Comparison of ENCODE assay signal across 8 cellular contexts in genomic region chr4:118351851-118352827, GRCh38. TPM values are rescaled to one million over a fixed set of nuclear protein-coding genes. Genes with fewer than 3 reads are reported as not detected.
A peak's percentile ranks its signal among the peaks of the same experiment; 100 is the strongest.
DNase-seq lines count a peak whose midpoint lies in the region; ATAC-seq and TF ChIP-seq lines count a peak whose summit lies in the region.

No MANE protein-coding gene starts in this region.

- no peak overlapping the region for H3K4ac ChIP-seq in mesendoderm (ENCODE audit: low read depth, low read length)

- no peak for TF ChIP-seq POLR2A in vagina (IDR thresholded peaks at IDR 0.05)

- intact Hi-C loops in vagina (cut with DNase I), result no loop called here

- H4K8ac ChIP-seq in mesendoderm (ENCODE audit: low read depth, low read length), result no peak overlapping the region

- no peaks in the 10 kb centered on the region for H3K79me1 ChIP-seq in mesendoderm (ENCODE audit: low read length)

- H3K18ac ChIP-seq in mesendoderm (ENCODE audit: low read length), result peak overlapping the region; percentile 42

- peak overlapping the region; percentile 80 for H3K56ac ChIP-seq in mesendoderm (ENCODE audit: low read length)

- POLR2A ChIA-PET in RWPE1 (lab: Yijun Ruan, JAX; ENCODE audit: low non-redundant PET), result no interaction called here

- no peaks in the 10 kb centered on the region for H3K79me2 ChIP-seq in mesendoderm (ENCODE audit: control insufficient read depth, insufficient read depth, low read length)

- peak overlapping the region; percentile 32 for H3K9ac ChIP-seq in mesendoderm (ENCODE audit: low read length)

- WGBS in ectodermal cell, 2 experiments, result 4 to 5% methylated on average over 82 of the region's 82 CpGs
- no CpG with 5 or more reads among the region's 82 CpGs for WGBS in mesendoderm (ENCODE audit: extremely low coverage, insufficient coverage, low lambda C conversion rate)

- peak overlapping the region; percentile 78 for H3K4me3 ChIP-seq in BE2C (ENCODE audit: low read depth, low read length)
- H3K4me3 ChIP-seq in ectodermal cell (ENCODE audit: insufficient read depth, low read depth, low read length), result peak overlapping the region; percentile 52
- H3K4me3 ChIP-seq in mesendoderm (ENCODE audit: low read length), result peak overlapping the region; percentile 7
- H3K4me3 ChIP-seq in vagina, result peak overlapping the region; percentile 44 to 63

- DNase-seq in BE2C, result peak; percentile 74
- peak; percentile 7 for DNase-seq in RWPE1 (ENCODE audit: low spot score)
- DNase-seq in mesendoderm, result peak; percentile 72
- no peak for DNase-seq in vagina (ENCODE audit: extremely low spot score in 2 of 2)
- DNase-seq in NK-92 treated with Interleukin-12 subunit alpha and Interleukin-12 subunit beta, amount 100 ng/mL, for 24 hours (lab: John Stamatoyannopoulos, UW), result no peak

- no peak overlapping the region for H4K5ac ChIP-seq in mesendoderm (ENCODE audit: low read length)

- H3K27ac ChIP-seq in RWPE1 (no peak overlapping the region), ectodermal cell (ENCODE audit: insufficient read depth, low read depth, low read length, poor library complexity, severe bottlenecking) (no peak overlapping the region), mesendoderm (ENCODE audit: low read depth, low read length) (no peak overlapping the region), vagina (peak overlapping the region; percentile 79)

- H2AK5ac ChIP-seq in mesendoderm (ENCODE audit: low read length), result no peak overlapping the region

- ATAC-seq in GM19035 (IDR thresholded peaks at IDR 0.05; ENCODE audit: unreplicated experiment), result peak; percentile 23
- ATAC-seq in HG03108 (IDR thresholded peaks at IDR 0.05; ENCODE audit: unreplicated experiment), result peak; percentile 11

- H3K4me1 ChIP-seq in BE2C (no peaks in the 10 kb centered on the region; the same call in 1 of the 2 replicates), ectodermal cell (ENCODE audit: control insufficient read depth, insufficient read depth, low read length) (no peaks in the 10 kb centered on the region), mesendoderm (ENCODE audit: control insufficient read depth, low read depth, low read length) (no peaks in the 10 kb centered on the region), vagina (peaks cover 14% of the 10 kb centered on the region)

- H3K27me3 ChIP-seq in BE2C (no peaks in the 10 kb centered on the region), ectodermal cell (ENCODE audit: control insufficient read depth, insufficient read depth, low read length, poor library complexity, severe bottlenecking) (peaks cover 44% of the 10 kb centered on the region), mesendoderm (ENCODE audit: insufficient read depth, low read length, poor library complexity) (no peaks in the 10 kb centered on the region), vagina (no peaks in the 10 kb centered on the region)

- H3K23ac ChIP-seq in mesendoderm (ENCODE audit: low read length), result peak overlapping the region; percentile 34

- H2BK15ac ChIP-seq in mesendoderm (replicated peaks; ENCODE audit: low read depth), result no peak overlapping the region

- no peak overlapping the region for H2BK5ac ChIP-seq in mesendoderm (ENCODE audit: low read length)

- H3K4me2 ChIP-seq in mesendoderm (ENCODE audit: low read length), result peak overlapping the region; percentile 23

- H3K9me3 ChIP-seq in BE2C (no peaks in the 10 kb centered on the region), ectodermal cell (ENCODE audit: control insufficient read depth, low read length) (no peaks in the 10 kb centered on the region), vagina (no peaks in the 10 kb centered on the region)

- H2BK120ac ChIP-seq in mesendoderm (ENCODE audit: low read depth, low read length), result peak overlapping the region; percentile 33

- H3K36me3 ChIP-seq in BE2C (no peaks in the 10 kb centered on the region; the same call in 1 of the 2 replicates), ectodermal cell (ENCODE audit: control insufficient read depth, insufficient read depth, low read length) (no peaks in the 10 kb centered on the region), mesendoderm (ENCODE audit: control insufficient read depth, insufficient read depth, low read length) (no peaks in the 10 kb centered on the region), vagina (no peaks in the 10 kb centered on the region)

- CTCF ChIA-PET in RWPE1 (lab: Yijun Ruan, JAX), result interaction anchor here (0.6 to 1.8 kb wide), 11 partner anchors 10 to 72 kb away, joined by 3 to 11 read pairs (median 3); no protein-coding TSS in a partner anchor

- TF ChIP-seq CTCF in BE2C (IDR thresholded peaks at IDR 0.05; ENCODE audit: low read depth, low read length), result no peak
- TF ChIP-seq CTCF in RWPE1 (conservative IDR thresholded peaks at IDR 0.05; ENCODE audit: low read depth), result no peak
- TF ChIP-seq CTCF in vagina (IDR thresholded peaks at IDR 0.05), result no peak

RNA-seq across cellular contexts. Expression of gene PRSS12, which starts 0.7 kb away (rescaled TPM):
- polyA plus RNA-seq in BE2C (2012; ENCODE audit: insufficient read depth, insufficient read length, low read depth), result 22.6 TPM
- 1.5 TPM for polyA plus RNA-seq in ectodermal cell (2013, experiment 1 of 4)
- 1.6 TPM for polyA plus RNA-seq in ectodermal cell (2013, experiment 2 of 4)
- 1.9 TPM for polyA plus RNA-seq in ectodermal cell (2013, experiment 3 of 4)
- 2.6 TPM for polyA plus RNA-seq in ectodermal cell (2013, experiment 4 of 4)
- 2.9 TPM for polyA plus RNA-seq in mesendoderm (2013, experiment 1 of 2)
- polyA plus RNA-seq in mesendoderm (2013, experiment 2 of 2), result 3.2 TPM
- total RNA-seq in vagina, result 15.0 TPM

Comparison
In these comparisons a context has a peak if more than half of its experiments do, and no peak if none do; other contexts are left out.
1. DNase-seq: peak in BE2C (single experiment), RWPE1 (single experiment) and mesendoderm (single experiment); none in vagina (0 of 2) and NK-92 treated with Interleukin-12 subunit alpha and Interleukin-12 subunit beta, amount 100 ng/mL, for 24 hours (single experiment).
2. H3K4me3 ChIP-seq: peak in every context shown above with its lines; median percentile 78 in BE2C; 54 in vagina; 52 in ectodermal cell; 7 in mesendoderm.